Comparison of ENCODE assay signal across 1 cellular context in genomic region chr2:74286725-74287124, GRCh38.
TF ChIP-seq lines count a peak whose summit lies in the region.

No MANE protein-coding gene starts in this region.

TF ChIP-seq in HepG2, 621 proteins besides CTCF, POLR2A, EP300 and RAD21:
- TF ChIP-seq HIVEP1 (CRISPR knock-in tag; IDR thresholded peaks at IDR 0.05) (no peak), BHLHE40 (IDR thresholded peaks at IDR 0.05; ENCODE audit: low read length) (0 out of 2 replicates have a peak, but pooled peaks have one; percentile 44)
